In genomic region chr20:58503668-58504067, GRCh38 we compare ENCODE assay signal across 28 cellular contexts. TPM values are rescaled to one million over a fixed set of nuclear protein-coding genes. Genes with fewer than 3 reads are reported as not detected.
"Had no signal": no experiment of that assay in that cellular context is flagged by ENCODE, and none has a peak within 500 bp of the region (broad histone marks: within the 10 kb centered on the region; RNA-seq: fewer than 3 reads in every experiment).

No MANE protein-coding gene starts in this region.

- H2AFZ ChIP-seq: hepatocyte had no signal

- H3K4me1 ChIP-seq: esophagus squamous epithelium, gastrocnemius medialis, heart left ventricle, lower lobe of right lung had no signal

- H3K4me1 Mint-ChIP-seq: mesothelial cell of epicardium had no signal

- H3K79me2 ChIP-seq: hepatocyte had no signal

- H3K36me3 ChIP-seq: esophagus squamous epithelium, gastrocnemius medialis, heart left ventricle, lower lobe of right lung had no signal

- FAIRE-seq: colon, islet of Langerhans, kidney had no signal

- H3K4me3 Mint-ChIP-seq: mesothelial cell of epicardium had no signal

- H3K4me2 ChIP-seq: hepatocyte had no signal

- ATAC-seq: esophagus mucosa, gastrocnemius medialis, heart left ventricle, left colon, left lobe of liver, left ventricle myocardium superior, lower lobe of right lung, mucosa of descending colon had no signal

- DNase-seq: dermis blood vessel endothelial cell; dorsolateral prefrontal cortex; effector CD4-positive, alpha-beta T cell; effector memory CD4-positive, alpha-beta T cell; erythroblast; esophagus squamous epithelium; foreskin fibroblast; foreskin melanocyte; gastrocnemius medialis; heart left ventricle; kidney; kidney glomerular epithelial cell; left colon; left ventricle myocardium superior; lower lobe of right lung; mesenchymal stem cell; mucosa of descending colon had no signal

- H3K27me3 ChIP-seq: esophagus squamous epithelium, hepatocyte had no signal

- H3K27ac ChIP-seq: coronary artery, dorsolateral prefrontal cortex, epithelial cell of prostate, esophagus squamous epithelium, gastrocnemius medialis, heart left ventricle, hepatocyte, lower lobe of right lung had no signal

- H3K27ac Mint-ChIP-seq: mesothelial cell of epicardium had no signal

- H3K36me3 Mint-ChIP-seq: mesothelial cell of epicardium had no signal

- H3K4me3 ChIP-seq: coronary artery, dorsolateral prefrontal cortex, esophagus squamous epithelium, gastrocnemius medialis, heart left ventricle, hepatocyte, lower lobe of right lung, mucosa of descending colon had no signal

RNA-seq across cellular contexts. Expression of gene APCDD1L, which starts 11.5 kb away (rescaled TPM):
- total RNA-seq: cerebellum, lower lobe of right lung, lung microvascular endothelial cell, mesenteric fat pad, mesothelial cell of epicardium had no signal
